18 cellular contexts compared by ENCODE assay signal in genomic region chr19:50214699-50215543, GRCh38. TPM values are rescaled to one million over a fixed set of nuclear protein-coding genes. Genes with fewer than 3 reads are reported as not detected.
DNase-seq lines count a peak whose midpoint lies in the region; TF ChIP-seq lines count a peak whose summit lies in the region.
"Had no signal": no experiment of that assay in that cellular context is flagged by ENCODE, and none has a peak within 500 bp of the region (broad histone marks: within the 10 kb centered on the region; RNA-seq: fewer than 3 reads in every experiment).

No MANE protein-coding gene starts in this region.

- H4K20me1 ChIP-seq in H9 (ENCODE audit: control insufficient read depth, insufficient read depth, insufficient read length) = no peaks in the 10 kb centered on the region

- no peak overlapping the region for H2BK5ac ChIP-seq in H9 (ENCODE audit: insufficient read length, low read length)

- no peak overlapping the region for H3K4me2 ChIP-seq in H9 (ENCODE audit: insufficient read depth, insufficient read length, low read length)

- no peak overlapping the region for H3K56ac ChIP-seq in H9 (ENCODE audit: insufficient read length, low read depth, low read length)

- no peak overlapping the region; a peak in 1 of 7 replicates for H3K27ac Mint-ChIP-seq in H9
- no peak overlapping the region for H3K27ac Mint-ChIP-seq in activated naive CD4-positive, alpha-beta T cell treated with anti-CD3 and anti-CD28 coated beads for 36 hours
- no peak overlapping the region for H3K27ac Mint-ChIP-seq in immature natural killer cell
- H3K27ac Mint-ChIP-seq: activated CD4-positive, alpha-beta T cell treated with anti-CD3 and anti-CD28 coated beads, Interleukin-2, amount 10 ng/mL, durations not matched to agents 24 days and 14 days; activated T-helper 17 cell treated with anti-CD3 and anti-CD28 coated beads, Interleukin-2, amount 50 U/mL, for 72 hours; endodermal cell; T-helper 17 cell had no signal

- no peak overlapping the region for H2BK12ac ChIP-seq in H9 (ENCODE audit: insufficient read length, low read depth, low read length)

- peaks cover 10 to 16% of the 10 kb centered on the region in 2 experiments; a peak in 3 of 4 replicates for H3K4me1 Mint-ChIP-seq in H9
- H3K4me1 Mint-ChIP-seq in activated naive CD4-positive, alpha-beta T cell treated with anti-CD3 and anti-CD28 coated beads for 36 hours (ENCODE audit: low read depth) = no peaks in the 10 kb centered on the region
- no peaks in the 10 kb centered on the region for H3K4me1 Mint-ChIP-seq in immature natural killer cell
- H3K4me1 Mint-ChIP-seq: activated CD4-positive, alpha-beta T cell treated with anti-CD3 and anti-CD28 coated beads, Interleukin-2, amount 10 ng/mL, durations not matched to agents 24 days and 14 days; activated T-helper 17 cell treated with anti-CD3 and anti-CD28 coated beads, Interleukin-2, amount 50 U/mL, for 72 hours; endodermal cell; T-helper 17 cell had no signal

- no CpG with 5 or more reads among the region's 25 CpGs for WGBS in H9 (ENCODE audit: extremely low coverage, insufficient read length, low lambda C conversion rate)

- H2AFZ ChIP-seq in H9 (ENCODE audit: low read length) = no peak overlapping the region

- peak overlapping the region; percentile 10; the same call in 1 of the 2 replicates for H3K14ac ChIP-seq in H9 (ENCODE audit: insufficient read depth, low read length)

- no peaks in the 10 kb centered on the region for H3K27me3 ChIP-seq in H9 (ENCODE audit: insufficient read depth, low read length)

- no peak for TF ChIP-seq CTCF in H9 (conservative IDR thresholded peaks at IDR 0.05)

- H3K4me1 ChIP-seq in H9 (ENCODE audit: insufficient read depth, low read length) = no peaks in the 10 kb centered on the region; the same call in 1 of the 2 replicates
- H3K4me1 ChIP-seq: BE2C had no signal

- peak overlapping the region; percentile 31 for H3K18ac ChIP-seq in H9 (ENCODE audit: insufficient read length, low read depth, low read length)

- H3K36me3 Mint-ChIP-seq in H9 (ENCODE audit: insufficient read depth in 1 of 3, low read depth in 3 of 3) (peaks cover 16 to 37% (median 34%) of the 10 kb centered on the region in 3 experiments), immature natural killer cell (no peaks in the 10 kb centered on the region)
- no peaks in the 10 kb centered on the region for H3K36me3 Mint-ChIP-seq in activated naive CD4-positive, alpha-beta T cell treated with anti-CD3 and anti-CD28 coated beads for 36 hours (ENCODE audit: low read depth)

- no peak overlapping the region for H3K23ac ChIP-seq in H9 (ENCODE audit: insufficient read length, low read depth, low read length)

- no peak overlapping the region for H2BK120ac ChIP-seq in H9 (ENCODE audit: low read depth, low read length, poor library complexity, severe bottlenecking)

- H3K9me3 ChIP-seq in H9 (ENCODE audit: control insufficient read depth, low read depth, low read length) = no peaks in the 10 kb centered on the region
- H3K9me3 ChIP-seq: BE2C had no signal

- H3K4ac ChIP-seq in H9 (ENCODE audit: low read depth, low read length) = no peak overlapping the region

- H3K79me2 ChIP-seq in H9 (ENCODE audit: insufficient read depth, low read length) = no peaks in the 10 kb centered on the region

- H4K8ac ChIP-seq in H9 (replicated peaks; ENCODE audit: insufficient read length, low read depth, low read length) = no peak overlapping the region

- no peaks in the 10 kb centered on the region for H3K23me2 ChIP-seq in H9 (ENCODE audit: insufficient read length, low read depth, low read length, poor library complexity, severe bottlenecking)

- no peak overlapping the region for H2BK20ac ChIP-seq in H9 (ENCODE audit: low read depth, low read length, poor library complexity, severe bottlenecking)

- H3K27me3 Mint-ChIP-seq in H9 (ENCODE audit: low read depth) = no peaks in the 10 kb centered on the region; the same call in 1 of the 2 replicates
- peaks cover 10% of the 10 kb centered on the region for H3K27me3 Mint-ChIP-seq in activated naive CD4-positive, alpha-beta T cell treated with anti-CD3 and anti-CD28 coated beads for 36 hours (ENCODE audit: low read depth)
- H3K27me3 Mint-ChIP-seq in immature natural killer cell (ENCODE audit: low read depth in 3 of 3) = peaks cover 3 to 5% (median 4%) of the 10 kb centered on the region in 3 donors
- H3K27me3 Mint-ChIP-seq: activated CD4-positive, alpha-beta T cell treated with anti-CD3 and anti-CD28 coated beads, Interleukin-2, amount 10 ng/mL, durations not matched to agents 24 days and 14 days had no signal

- H4K91ac ChIP-seq in H9 (ENCODE audit: insufficient read length, low read depth, low read length) = no peak overlapping the region

- no peak overlapping the region for H3T11ph ChIP-seq in H9 (ENCODE audit: low read length)

- no peak overlapping the region for H2AK5ac ChIP-seq in H9 (ENCODE audit: insufficient read length, low read length)

- DNase-seq in H9 (no peak), NCI-H69 (lab: John Stamatoyannopoulos, UW) (peak; percentile 91), islet precursor cell (peak; percentile 77), renal cortical epithelial cell (ENCODE audit: low read depth) (peak; percentile 32), immature natural killer cell (no peak), NOMO-1 treated with DMSO at 0.1 percent for 48 hours (lab: John Stamatoyannopoulos, UW; ENCODE audit: unreplicated experiment) (no peak)
- DNase-seq in activated effector memory CD4-positive, alpha-beta T cell treated with Interleukin-2 at 50 U/mL for 16 hours = no peak
- DNase-seq in activated naive CD4-positive, alpha-beta T cell treated with anti-CD3 and anti-CD28 coated beads for 36 hours = no peak
- DNase-seq: activated CD4-positive, alpha-beta T cell treated with anti-CD3 and anti-CD28 coated beads, Interleukin-2, amount 10 ng/mL, durations not matched to agents 24 days and 14 days; BE2C; endodermal cell; NCI-H1092 treated with DMSO at 0.1 percent for 48 hours; stimulated activated CD4-positive, alpha-beta T cell treated with anti-CD3 and anti-CD28 coated beads, Interleukin-4, amount 100 ng/mL, for 1 hour; stimulated activated naive CD4-positive, alpha-beta T cell treated with Interleukin-2 at 50 U/mL for 16 hours; T-helper 17 cell had no signal

- H3K4me3 Mint-ChIP-seq in H9 = no peak overlapping the region; a peak in 1 of 5 replicates
- H3K4me3 Mint-ChIP-seq in activated naive CD4-positive, alpha-beta T cell treated with anti-CD3 and anti-CD28 coated beads for 36 hours = no peak overlapping the region
- H3K4me3 Mint-ChIP-seq in immature natural killer cell = no peak overlapping the region
- H3K4me3 Mint-ChIP-seq: activated CD4-positive, alpha-beta T cell treated with anti-CD3 and anti-CD28 coated beads, Interleukin-2, amount 10 ng/mL, durations not matched to agents 24 days and 14 days; activated T-helper 17 cell treated with anti-CD3 and anti-CD28 coated beads, Interleukin-2, amount 50 U/mL, for 72 hours; endodermal cell; T-helper 17 cell had no signal

- H2BK15ac ChIP-seq in H9 (ENCODE audit: low read depth, low read length) = no peak overlapping the region

- H3K9me3 Mint-ChIP-seq in H9 = peaks cover 0 to 3% of the 10 kb centered on the region in 2 experiments; a peak in 2 of 5 replicates
- peaks cover 1% of the 10 kb centered on the region for H3K9me3 Mint-ChIP-seq in activated naive CD4-positive, alpha-beta T cell treated with anti-CD3 and anti-CD28 coated beads for 36 hours
- H3K9me3 Mint-ChIP-seq in immature natural killer cell = no peaks in the 10 kb centered on the region
- H3K9me3 Mint-ChIP-seq: activated CD4-positive, alpha-beta T cell treated with anti-CD3 and anti-CD28 coated beads, Interleukin-2, amount 10 ng/mL, durations not matched to agents 24 days and 14 days; activated T-helper 17 cell treated with anti-CD3 and anti-CD28 coated beads, Interleukin-2, amount 50 U/mL, for 72 hours had no signal

- H3K27ac ChIP-seq in H9 (ENCODE audit: insufficient read length, low read depth, low read length) = no peak overlapping the region

- no peaks in the 10 kb centered on the region for H3K79me1 ChIP-seq in H9 (ENCODE audit: insufficient read depth, low read depth, low read length, poor library complexity, severe bottlenecking)

- intact Hi-C loops in activated naive CD4-positive, alpha-beta T cell treated with anti-CD3 and anti-CD28 coated beads for 36 hours (cut with micrococcal nuclease) = no loop called here

- no peak overlapping the region for H4K5ac ChIP-seq in H9 (ENCODE audit: insufficient read length, low read depth, low read length)

- CTCF ChIA-PET in activated naive CD4-positive, alpha-beta T cell treated with anti-CD3 and anti-CD28 coated beads for 36 hours (lab: Charles Lee) = no interaction called here

- H3K9ac ChIP-seq in H9 (ENCODE audit: extremely low read depth, insufficient read length, low read length) = no peak overlapping the region

RNA-seq across cellular contexts. Expression of gene MYH14, which starts 11.5 kb away (rescaled TPM):
- total RNA-seq in H9 (2021) (27.7 and 28.6 TPM in 2 replicates), renal cortical epithelial cell (0.85 and 36.5 TPM in 2 replicates)
- total RNA-seq in activated naive CD4-positive, alpha-beta T cell treated with anti-CD3 and anti-CD28 coated beads for 36 hours = not detected
- polyA plus RNA-seq in immature natural killer cell = not detected
- total RNA-seq: activated CD4-positive, alpha-beta T cell treated with anti-CD3 and anti-CD28 coated beads, Interleukin-2, amount 10 ng/mL, durations not matched to agents 24 days and 14 days; activated T-helper 17 cell treated with anti-CD3 and anti-CD28 coated beads, Interleukin-2, amount 50 U/mL, for 72 hours; T-helper 17 cell had no signal

RNA-seq across cellular contexts. Expression of gene IZUMO2, which starts 51.8 kb away (rescaled TPM):
- total RNA-seq in H9 (2021) (0.81 TPM in 1 of 2 replicates, not detected in the other), renal cortical epithelial cell (not detected in 2 replicates)
- not detected for total RNA-seq in activated naive CD4-positive, alpha-beta T cell treated with anti-CD3 and anti-CD28 coated beads for 36 hours
- not detected for polyA plus RNA-seq in immature natural killer cell
- total RNA-seq: activated CD4-positive, alpha-beta T cell treated with anti-CD3 and anti-CD28 coated beads, Interleukin-2, amount 10 ng/mL, durations not matched to agents 24 days and 14 days; activated T-helper 17 cell treated with anti-CD3 and anti-CD28 coated beads, Interleukin-2, amount 50 U/mL, for 72 hours; endodermal cell; G401; posterior vena cava; T-helper 17 cell had no signal

Comparison
In these comparisons a context has a peak if more than half of its experiments do, and no peak if none do; other contexts are left out.
1. DNase-seq: peak in NCI-H69 (single experiment), islet precursor cell (single experiment) and renal cortical epithelial cell (single experiment); none in H9 (single experiment), activated effector memory CD4-positive, alpha-beta T cell treated with Interleukin-2 at 50 U/mL for 16 hours (single experiment), activated naive CD4-positive, alpha-beta T cell treated with anti-CD3 and anti-CD28 coated beads for 36 hours (single experiment), immature natural killer cell (0 of 3) and NOMO-1 treated with DMSO at 0.1 percent for 48 hours (single experiment).